8 cellular contexts compared by ENCODE assay signal in the genomic region with DNA sequence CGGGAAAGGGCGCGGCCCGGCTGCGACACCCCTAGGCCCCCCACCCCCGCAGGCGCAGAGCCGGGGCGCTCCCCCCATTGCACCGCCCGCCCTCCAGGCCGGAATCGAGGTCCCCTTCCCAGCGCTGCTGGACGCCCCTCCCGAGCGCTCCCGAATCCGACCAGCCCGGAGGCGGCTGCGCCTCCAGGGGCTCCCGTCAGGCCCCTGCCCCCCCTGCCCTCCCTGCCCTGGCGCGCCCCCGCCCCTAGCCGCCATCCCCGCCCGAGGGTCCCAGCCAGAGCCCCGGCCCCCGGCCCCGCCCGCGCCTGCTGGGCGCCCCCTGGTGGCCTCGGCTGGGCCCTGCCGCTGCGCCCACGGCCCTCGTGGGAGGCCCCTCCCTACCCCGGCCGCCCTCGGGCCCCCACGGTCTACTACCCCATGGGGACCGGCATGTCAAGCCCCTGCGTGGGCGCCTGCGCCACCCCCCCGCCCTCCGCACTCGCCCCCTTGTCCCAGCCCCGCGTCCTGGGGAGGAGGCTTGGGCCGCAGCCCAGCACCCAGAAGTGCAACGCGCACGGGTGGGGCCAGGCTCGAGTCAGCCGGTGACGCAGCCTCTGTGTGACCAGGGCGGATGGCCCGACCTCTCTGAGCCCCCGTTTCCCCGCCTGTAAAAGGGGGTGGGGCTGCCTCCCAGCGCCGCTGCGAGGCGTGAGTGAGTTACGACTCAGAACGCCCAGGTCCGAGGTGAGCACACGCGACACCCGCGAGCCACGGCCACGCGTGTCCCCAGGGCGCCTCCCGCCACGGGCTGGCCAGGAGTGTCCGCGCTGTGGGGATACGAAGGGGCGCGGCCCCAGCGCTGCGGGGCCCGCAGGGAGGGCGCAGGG.
DNase-seq lines count a peak whose midpoint lies in the region; ATAC-seq and TF ChIP-seq lines count a peak whose summit lies in the region.

No MANE protein-coding gene starts in this region.

- DNase-seq in DMS 273 (lab: John Stamatoyannopoulos, UW; ENCODE audit: unreplicated experiment) (peak; percentile 48), DMS 273 treated with DMSO at 0.1 percent for 48 hours (lab: John Stamatoyannopoulos, UW) (no peak), NT2/D1 (ENCODE audit: low read depth, low spot score) (no peak), epithelial cell of proximal tubule (ENCODE audit: low read depth) (no peak)
- peak; percentile 88 for DNase-seq in activated CD8-positive, alpha-beta memory T cell treated with anti-CD3 and anti-CD28 coated beads, Interleukin-2, amount 50 U/mL, for 48 hours
- peak; percentile 83 to 90 for DNase-seq in stimulated activated effector memory CD8-positive, alpha-beta T cell treated with anti-CD3 and anti-CD28 coated beads, Interleukin-12 subunit alpha, Interleukin-12 subunit beta, amount 100 ng/mL, for 72 hours (ENCODE audit: low spot score in 2 of 2)

- TF ChIP-seq CTCF in epithelial cell of proximal tubule (conservative IDR thresholded peaks at IDR 0.05; ENCODE audit: low read depth, low read length), result no peak

- H3K36me3 ChIP-seq in NT2/D1 (ENCODE audit: insufficient read depth, insufficient read length, low read length), result no peaks in the 10 kb centered on the region
- H3K36me3 ChIP-seq in muscle layer of duodenum (ENCODE audit: control insufficient read depth in 1 of 2, insufficient read depth in 2 of 2, low read length in 2 of 2), result no peaks in the 10 kb centered on the region

- peaks cover 7% of the 10 kb centered on the region for H3K4me1 Mint-ChIP-seq in stimulated activated effector memory CD8-positive, alpha-beta T cell treated with anti-CD3 and anti-CD28 coated beads, Interleukin-12 subunit alpha, Interleukin-12 subunit beta, amount 100 ng/mL, for 72 hours

- H3K9me3 ChIP-seq in NT2/D1 (ENCODE audit: insufficient read depth, low read length) (peaks cover 11% of the 10 kb centered on the region; the same call in 1 of the 2 replicates), muscle layer of duodenum (ENCODE audit: control insufficient read depth in 1 of 2, low read length in 2 of 2) (no peaks in the 10 kb centered on the region)

- H3K4me1 ChIP-seq in NT2/D1 (ENCODE audit: insufficient read depth, insufficient read length) (peaks cover 35% of the 10 kb centered on the region), muscle layer of duodenum (ENCODE audit: control insufficient read depth in 1 of 2, insufficient read depth in 2 of 2, low read length in 2 of 2) (peaks cover 0 to 10% of the 10 kb centered on the region in 2 donors)

- H3K27me3 ChIP-seq in NT2/D1 (ENCODE audit: insufficient read depth, insufficient read length) (peaks cover 19% of the 10 kb centered on the region), muscle layer of duodenum (ENCODE audit: low read depth, low read length) (no peaks in the 10 kb centered on the region)

- H3K4me3 ChIP-seq in NT2/D1 (ENCODE audit: insufficient read length, low read depth), result peak overlapping the region; percentile 65
- peak overlapping the region; percentile 61 for H3K4me3 ChIP-seq in epithelial cell of proximal tubule (ENCODE audit: low read depth, low read length)
- H3K4me3 ChIP-seq in muscle layer of duodenum (ENCODE audit: low read depth in 1 of 2, low read length in 2 of 2), result peak overlapping the region; percentile 44 to 92

- peak overlapping the region; percentile 77 for H3K9ac ChIP-seq in NT2/D1 (ENCODE audit: insufficient read length, low read depth)

- H3K27ac ChIP-seq in muscle layer of duodenum (ENCODE audit: low read length), result no peak overlapping the region

- peak; percentile 84 for ATAC-seq in stimulated activated effector memory CD8-positive, alpha-beta T cell treated with anti-CD3 and anti-CD28 coated beads, Interleukin-12 subunit alpha, Interleukin-12 subunit beta, amount 100 ng/mL, for 72 hours
- ATAC-seq in GM18873 (IDR thresholded peaks at IDR 0.05; ENCODE audit: low FRiP score, unreplicated experiment), result no peak

- no peak overlapping the region for H3K27ac Mint-ChIP-seq in stimulated activated effector memory CD8-positive, alpha-beta T cell treated with anti-CD3 and anti-CD28 coated beads, Interleukin-12 subunit alpha, Interleukin-12 subunit beta, amount 100 ng/mL, for 72 hours

- H3K36me3 Mint-ChIP-seq in stimulated activated effector memory CD8-positive, alpha-beta T cell treated with anti-CD3 and anti-CD28 coated beads, Interleukin-12 subunit alpha, Interleukin-12 subunit beta, amount 100 ng/mL, for 72 hours, result no peaks in the 10 kb centered on the region

- H3K4me3 Mint-ChIP-seq in stimulated activated effector memory CD8-positive, alpha-beta T cell treated with anti-CD3 and anti-CD28 coated beads, Interleukin-12 subunit alpha, Interleukin-12 subunit beta, amount 100 ng/mL, for 72 hours, result peak overlapping the region; percentile 68

- H3K9me3 Mint-ChIP-seq in stimulated activated effector memory CD8-positive, alpha-beta T cell treated with anti-CD3 and anti-CD28 coated beads, Interleukin-12 subunit alpha, Interleukin-12 subunit beta, amount 100 ng/mL, for 72 hours, result no peaks in the 10 kb centered on the region

Comparison
In these comparisons a context has a peak if more than half of its experiments do, and no peak if none do; other contexts are left out.
1. DNase-seq: peak in DMS 273 (single experiment), activated CD8-positive, alpha-beta memory T cell treated with anti-CD3 and anti-CD28 coated beads, Interleukin-2, amount 50 U/mL, for 48 hours (single experiment) and stimulated activated effector memory CD8-positive, alpha-beta T cell treated with anti-CD3 and anti-CD28 coated beads, Interleukin-12 subunit alpha, Interleukin-12 subunit beta, amount 100 ng/mL, for 72 hours (2 of 2); none in DMS 273 treated with DMSO at 0.1 percent for 48 hours (single experiment), NT2/D1 (single experiment) and epithelial cell of proximal tubule (single experiment).
2. Peak in every context shown above with its lines, with median percentiles within 50 percentile points of each other: H3K4me3 ChIP-seq.